In genomic region chr10:128959746-128960145, GRCh38 we compare ENCODE assay signal across 23 cellular contexts.
"Had no signal": no experiment of that assay in that cellular context is flagged by ENCODE, and none has a peak within 500 bp of the region (broad histone marks: within the 10 kb centered on the region; RNA-seq: fewer than 3 reads in every experiment).

No MANE protein-coding gene starts in this region.

- H3K27ac Mint-ChIP-seq: dendritic cell treated with granulocyte-macrophage colony-stimulating factor and Interleukin-4, amounts not matched to agents 40 ng/mL and 50 ng/mL, for 4 days; effector memory CD8-positive, alpha-beta T cell; endodermal cell had no signal

- H3K4me1 ChIP-seq: colonic mucosa, esophagus muscularis mucosa, esophagus squamous epithelium, foreskin keratinocyte, gastrocnemius medialis, gastroesophageal sphincter, heart left ventricle had no signal

- H3K9me3 ChIP-seq: colonic mucosa, esophagus muscularis mucosa, gastrocnemius medialis, gastroesophageal sphincter, heart left ventricle had no signal

- H3K36me3 ChIP-seq: colonic mucosa, esophagus muscularis mucosa, esophagus squamous epithelium, gastrocnemius medialis, gastroesophageal sphincter, heart left ventricle had no signal

- H3K27me3 Mint-ChIP-seq: dendritic cell treated with granulocyte-macrophage colony-stimulating factor and Interleukin-4, amounts not matched to agents 40 ng/mL and 50 ng/mL, for 4 days; effector memory CD8-positive, alpha-beta T cell had no signal

- DNase-seq: colonic mucosa; cortex of kidney; dermis blood vessel endothelial cell; dorsolateral prefrontal cortex; effector CD4-positive, alpha-beta T cell; effector CD8-positive, alpha-beta T cell; effector memory CD4-positive, alpha-beta T cell; effector memory CD8-positive, alpha-beta T cell; endodermal cell; erythroblast; esophagus squamous epithelium; foreskin fibroblast; foreskin keratinocyte; foreskin melanocyte; gastrocnemius medialis; glutamatergic neuron; heart left ventricle had no signal

- H3K4me1 Mint-ChIP-seq: endodermal cell had no signal

- H3K27ac ChIP-seq: colonic mucosa, coronary artery, dorsolateral prefrontal cortex, epithelial cell of prostate, esophagus muscularis mucosa, esophagus squamous epithelium, foreskin keratinocyte, gastrocnemius medialis, gastroesophageal sphincter, heart left ventricle had no signal

- H3K4me3 Mint-ChIP-seq: dendritic cell treated with granulocyte-macrophage colony-stimulating factor and Interleukin-4, amounts not matched to agents 40 ng/mL and 50 ng/mL, for 4 days; effector memory CD8-positive, alpha-beta T cell; endodermal cell had no signal

- ATAC-seq: effector memory CD8-positive, alpha-beta T cell; esophagus mucosa; foreskin keratinocyte; gastrocnemius medialis; gastroesophageal sphincter; heart left ventricle had no signal

- H3K9me3 Mint-ChIP-seq: dendritic cell treated with granulocyte-macrophage colony-stimulating factor and Interleukin-4, amounts not matched to agents 40 ng/mL and 50 ng/mL, for 4 days; effector memory CD8-positive, alpha-beta T cell; endodermal cell had no signal

- H3K4me3 ChIP-seq: colonic mucosa, coronary artery, dorsolateral prefrontal cortex, esophagus muscularis mucosa, esophagus squamous epithelium, gastrocnemius medialis, gastroesophageal sphincter, heart left ventricle had no signal

- H3K27me3 ChIP-seq: colonic mucosa, esophagus squamous epithelium, foreskin keratinocyte, gastrocnemius medialis had no signal
